Comparison of ENCODE assay signal across 13 cellular contexts in genomic region chr20:49290608-49291191, GRCh38. TPM values are rescaled to one million over a fixed set of nuclear protein-coding genes. Genes with fewer than 3 reads are reported as not detected.
DNase-seq lines count a peak whose midpoint lies in the region; ATAC-seq and TF ChIP-seq lines count a peak whose summit lies in the region.
"Had no signal": no experiment of that assay in that cellular context is flagged by ENCODE, and none has a peak within 500 bp of the region (broad histone marks: within the 10 kb centered on the region; RNA-seq: fewer than 3 reads in every experiment).

No MANE protein-coding gene starts in this region.

- WGBS in HUES64, result 82% methylated on average over 6 of the region's 6 CpGs
- 88 to 90% methylated on average over 6 of the region's 6 CpGs for WGBS in aorta, 2 donors

- peaks cover 60% of the 10 kb centered on the region for H3K36me3 ChIP-seq in HUES64 (ENCODE audit: insufficient read depth, low read length)
- H3K36me3 ChIP-seq in aorta (ENCODE audit: control insufficient read depth in 1 of 2, insufficient read depth in 2 of 2, low read length in 1 of 2), result peaks cover 11 to 26% of the 10 kb centered on the region in 2 donors

- H3K27me3 ChIP-seq in HUES64 (ENCODE audit: insufficient read depth, low read length) (no peaks in the 10 kb centered on the region), aorta (ENCODE audit: control insufficient read depth in 1 of 2, insufficient read depth in 2 of 2, low read length in 1 of 2) (no peaks in the 10 kb centered on the region)
- H3K27me3 ChIP-seq: heart right ventricle had no signal

- H3K9me3 ChIP-seq in HUES64 (ENCODE audit: insufficient read depth, low read depth, low read length) (no peaks in the 10 kb centered on the region), aorta (ENCODE audit: control insufficient read depth, low read length) (peaks cover 12% of the 10 kb centered on the region)

- H3K4me1 ChIP-seq in HUES64 (ENCODE audit: insufficient read depth, low read length), result peaks cover 20% of the 10 kb centered on the region
- no peaks in the 10 kb centered on the region for H3K4me1 ChIP-seq in aorta (ENCODE audit: control insufficient read depth in 1 of 2, insufficient read depth in 2 of 2, low read length in 2 of 2)

- H3K9ac ChIP-seq in HUES64 (ENCODE audit: low read depth, low read length), result no peak overlapping the region

- H3K27ac Mint-ChIP-seq in activated T-helper 17 cell treated with anti-CD3 and anti-CD28 coated beads, Interleukin-2, amount 50 U/mL, for 72 hours, result peak overlapping the region; percentile 42
- peak overlapping the region; percentile 93 for H3K27ac Mint-ChIP-seq in nephron progenitor cell

- ATAC-seq in activated T-helper 17 cell treated with anti-CD3 and anti-CD28 coated beads, Interleukin-2, amount 50 U/mL, for 72 hours (replicated peaks), result peak; percentile 18
- ATAC-seq in aorta (ENCODE audit: low FRiP score) (no peak), HG03280 (IDR thresholded peaks at IDR 0.05; ENCODE audit: unreplicated experiment) (no peak)
- ATAC-seq: lower lobe of right lung had no signal

- H3K27ac ChIP-seq in HUES64 (ENCODE audit: low read depth, low read length) (peak overlapping the region; percentile 50; the same call in 1 of the 2 replicates), aorta (ENCODE audit: low read depth in 1 of 2, low read length in 2 of 2) (no peak overlapping the region)
- H3K27ac ChIP-seq: heart right ventricle, lower lobe of right lung had no signal

- DNase-seq in GM12865 (ENCODE audit: low read depth), result peak; percentile 38
- no peak for DNase-seq in nephron progenitor cell
- no peak for DNase-seq in superior temporal gyrus (ENCODE audit: extremely low spot score)
- DNase-seq in aorta, result no peak
- DNase-seq: DMS153; heart right ventricle; lower lobe of right lung; NCI-H748 treated with DMSO at 0.1 percent for 48 hours; stimulated activated CD4-positive, alpha-beta T cell treated with anti-CD3 and anti-CD28 coated beads, Interleukin-4, amount 100 ng/mL, for 24 hours; T-helper 1 cell had no signal

- H3K9me3 Mint-ChIP-seq in activated T-helper 17 cell treated with anti-CD3 and anti-CD28 coated beads, Interleukin-2, amount 50 U/mL, for 72 hours, result no peaks in the 10 kb centered on the region
- peaks cover 19% of the 10 kb centered on the region for H3K9me3 Mint-ChIP-seq in nephron progenitor cell

- H3K4me3 Mint-ChIP-seq in activated T-helper 17 cell treated with anti-CD3 and anti-CD28 coated beads, Interleukin-2, amount 50 U/mL, for 72 hours, result no peak overlapping the region
- no peak overlapping the region for H3K4me3 Mint-ChIP-seq in nephron progenitor cell

- TF ChIP-seq CTCF in GM12865 (IDR thresholded peaks at IDR 0.05; ENCODE audit: insufficient read depth, low read depth, low read length, missing control alignments) (no peak), nephron progenitor cell (IDR thresholded peaks at IDR 0.05) (no peak)

- intact Hi-C loops in aorta (cut with DNase I), result no loop called here

- H3K36me3 Mint-ChIP-seq in activated T-helper 17 cell treated with anti-CD3 and anti-CD28 coated beads, Interleukin-2, amount 50 U/mL, for 72 hours (ENCODE audit: low read depth), result peaks cover 83% of the 10 kb centered on the region
- H3K36me3 Mint-ChIP-seq in nephron progenitor cell (ENCODE audit: low read depth), result peaks cover 92% of the 10 kb centered on the region

- peaks cover 33% of the 10 kb centered on the region for H3K4me1 Mint-ChIP-seq in activated T-helper 17 cell treated with anti-CD3 and anti-CD28 coated beads, Interleukin-2, amount 50 U/mL, for 72 hours
- peaks cover 16% of the 10 kb centered on the region for H3K4me1 Mint-ChIP-seq in nephron progenitor cell

- no peaks in the 10 kb centered on the region for H3K27me3 Mint-ChIP-seq in activated T-helper 17 cell treated with anti-CD3 and anti-CD28 coated beads, Interleukin-2, amount 50 U/mL, for 72 hours
- H3K27me3 Mint-ChIP-seq in nephron progenitor cell (ENCODE audit: low read depth, poor library complexity), result no peaks in the 10 kb centered on the region

- H3K4me3 ChIP-seq in GM12865 (ENCODE audit: low read depth, low read length) (no peak overlapping the region), HUES64 (ENCODE audit: low read length) (no peak overlapping the region), aorta (ENCODE audit: low read length in 2 of 2) (no peak overlapping the region)
- H3K4me3 ChIP-seq: heart right ventricle, lower lobe of right lung had no signal

RNA-seq across cellular contexts. Expression of gene ZNFX1, which starts 12.8 kb away (rescaled TPM):
- 6.6 TPM for polyA plus RNA-seq in HUES64 (2013, experiment 1 of 2)
- polyA plus RNA-seq in HUES64 (2013, experiment 2 of 2), result 6.0 TPM
- 10 to 100 TPM; 32.8 to 54.9 TPM for total RNA-seq in activated T-helper 17 cell treated with anti-CD3 and anti-CD28 coated beads, Interleukin-2, amount 50 U/mL, for 72 hours
- 10 to 100 TPM; 48.7 to 59.4 TPM for total RNA-seq in aorta
- 10 to 100 TPM; 10.4 to 22.3 TPM for polyA plus RNA-seq in aorta
